Comparison of ENCODE assay signal across 12 cellular contexts in genomic region chr1:159187647-159188374, GRCh38. TPM values are rescaled to one million over a fixed set of nuclear protein-coding genes. Genes with fewer than 3 reads are reported as not detected.
A peak's percentile ranks its signal among the peaks of the same experiment; 100 is the strongest.
DNase-seq lines count a peak whose midpoint lies in the region; FAIRE-seq and TF ChIP-seq lines count a peak whose summit lies in the region.
"Had no signal": no experiment of that assay in that cellular context is flagged by ENCODE, and none has a peak within 500 bp of the region (broad histone marks: within the 10 kb centered on the region; RNA-seq: fewer than 3 reads in every experiment).

No MANE protein-coding gene starts in this region.

- H3K27me3 ChIP-seq in endothelial cell of umbilical vein (ENCODE audit: control insufficient read depth in 2 of 2, insufficient read depth in 2 of 2, low read length in 2 of 2) (peaks cover 31 to 39% of the 10 kb centered on the region in 2 experiments), muscle layer of colon (ENCODE audit: control insufficient read depth in 1 of 2, insufficient read depth in 2 of 2, low read length in 2 of 2) (peaks cover 0 to 18% of the 10 kb centered on the region in 2 donors), Caco-2 (replicated peaks; ENCODE audit: control insufficient read depth, insufficient read depth, low read length) (no peaks in the 10 kb centered on the region)
- H3K27me3 ChIP-seq: ascending aorta had no signal

- H3K27ac ChIP-seq in endothelial cell of umbilical vein (ENCODE audit: insufficient read depth, low read depth, low read length) = no peak overlapping the region
- no peak overlapping the region for H3K27ac ChIP-seq in muscle layer of colon (ENCODE audit: low read depth, low read length)
- H3K27ac ChIP-seq: ascending aorta had no signal

- H3K79me2 ChIP-seq in endothelial cell of umbilical vein (ENCODE audit: control insufficient read depth, insufficient read depth, low read length) = no peaks in the 10 kb centered on the region

- no peaks in the 10 kb centered on the region for H3K36me3 Mint-ChIP-seq in T-helper 1 cell treated with Interleukin-12 subunit alpha and Interleukin-12 subunit beta and Interleukin-4 antibody, amounts not matched to agents 30 μg/mL and 1 μg/mL, for 36 hours (ENCODE audit: low read depth)
- H3K36me3 Mint-ChIP-seq in type B pancreatic cell (no peaks in the 10 kb centered on the region), Caco-2 (ENCODE audit: insufficient read depth, unreplicated experiment) (no peaks in the 10 kb centered on the region)
- H3K36me3 Mint-ChIP-seq: activated CD4-positive, alpha-beta memory T cell treated with anti-CD3 and anti-CD28 coated beads for 36 hours had no signal

- peaks cover 47% of the 10 kb centered on the region for H3K27me3 Mint-ChIP-seq in T-helper 1 cell treated with Interleukin-12 subunit alpha and Interleukin-12 subunit beta and Interleukin-4 antibody, amounts not matched to agents 30 μg/mL and 1 μg/mL, for 36 hours (ENCODE audit: low read depth)
- H3K27me3 Mint-ChIP-seq in type B pancreatic cell (peaks cover 70% of the 10 kb centered on the region), Caco-2 (ENCODE audit: insufficient read depth, unreplicated experiment) (peaks cover 28% of the 10 kb centered on the region)

- no peaks in the 10 kb centered on the region for H3K9me3 ChIP-seq in endothelial cell of umbilical vein (replicated peaks; ENCODE audit: control insufficient read depth, insufficient read depth, low read length)
- H3K9me3 ChIP-seq in muscle layer of colon (ENCODE audit: low read length) = no peaks in the 10 kb centered on the region
- no peaks in the 10 kb centered on the region for H3K9me3 ChIP-seq in Caco-2
- H3K9me3 ChIP-seq: ascending aorta had no signal

- H3K9me3 Mint-ChIP-seq in T-helper 1 cell treated with Interleukin-12 subunit alpha and Interleukin-12 subunit beta and Interleukin-4 antibody, amounts not matched to agents 30 μg/mL and 1 μg/mL, for 36 hours = no peaks in the 10 kb centered on the region
- H3K9me3 Mint-ChIP-seq in type B pancreatic cell = no peaks in the 10 kb centered on the region
- no peaks in the 10 kb centered on the region for H3K9me3 Mint-ChIP-seq in Caco-2 (ENCODE audit: unreplicated experiment)
- H3K9me3 Mint-ChIP-seq: activated CD4-positive, alpha-beta memory T cell treated with anti-CD3 and anti-CD28 coated beads for 36 hours had no signal

- H3K4me1 ChIP-seq in endothelial cell of umbilical vein (ENCODE audit: control insufficient read depth, extremely low read depth, insufficient read depth, low read length) = no peaks in the 10 kb centered on the region
- no peaks in the 10 kb centered on the region for H3K4me1 ChIP-seq in muscle layer of colon (ENCODE audit: insufficient read depth, low read length)
- H3K4me1 ChIP-seq in Caco-2 = no peaks in the 10 kb centered on the region
- H3K4me1 ChIP-seq: ascending aorta had no signal

- POLR2A ChIA-PET in endothelial cell of umbilical vein (lab: Charles Lee) = no interaction called here
- POLR2A ChIA-PET in Caco-2 (lab: Charles Lee) = no interaction called here

- no TSS peak for BruUV-seq in endothelial cell of umbilical vein (replicated peaks; lab: Mats Ljungman, UMichigan)
- BruUV-seq in Caco-2 (replicated peaks; lab: Mats Ljungman, UMichigan) = no TSS peak

- no peaks in the 10 kb centered on the region for H4K20me1 ChIP-seq in endothelial cell of umbilical vein (replicated peaks; ENCODE audit: control insufficient read depth, extremely low read depth, insufficient read depth, low read length)

- H3K4me3 Mint-ChIP-seq in T-helper 1 cell treated with Interleukin-12 subunit alpha and Interleukin-12 subunit beta and Interleukin-4 antibody, amounts not matched to agents 30 μg/mL and 1 μg/mL, for 36 hours = peak overlapping the region; percentile 23
- H3K4me3 Mint-ChIP-seq in type B pancreatic cell (peak overlapping the region; percentile 84), Caco-2 (ENCODE audit: unreplicated experiment) (no peak overlapping the region)
- H3K4me3 Mint-ChIP-seq: activated CD4-positive, alpha-beta memory T cell treated with anti-CD3 and anti-CD28 coated beads for 36 hours had no signal

- peak; percentile 33 for FAIRE-seq in endothelial cell of umbilical vein (lab: Jason Lieb, UNC)

- no peak for TF ChIP-seq POLR2A in endothelial cell of umbilical vein (IDR thresholded peaks at IDR 0.05; ENCODE audit: low read depth, low read length)

- H3K9me1 ChIP-seq in endothelial cell of umbilical vein (replicated peaks; ENCODE audit: control insufficient read depth, extremely low read depth, insufficient read depth, low read length) = no peaks in the 10 kb centered on the region

- H3K4me3 ChIP-seq in endothelial cell of umbilical vein (replicated peaks in 1 of 3; ENCODE audit: insufficient read depth in 1 of 3, low read depth in 1 of 3, low read length in 3 of 3) (peak overlapping the region in 1 of 3 experiments; percentile 5), muscle layer of colon (ENCODE audit: low read depth in 1 of 2, low read length in 2 of 2) (peak overlapping the region; percentile 26 to 32), Caco-2 (ENCODE audit: low read depth, low read length) (no peak overlapping the region)

- no peaks in the 10 kb centered on the region for H3K36me3 ChIP-seq in endothelial cell of umbilical vein (ENCODE audit: control insufficient read depth in 2 of 2, extremely low read depth in 1 of 2, insufficient read depth in 2 of 2, low read length in 2 of 2)
- H3K36me3 ChIP-seq in muscle layer of colon (ENCODE audit: insufficient read depth, low read length) = no peaks in the 10 kb centered on the region
- no peaks in the 10 kb centered on the region for H3K36me3 ChIP-seq in Caco-2 (ENCODE audit: control insufficient read depth, insufficient read depth, low read length)
- H3K36me3 ChIP-seq: ascending aorta had no signal

- no peak overlapping the region for H3K27ac Mint-ChIP-seq in T-helper 1 cell treated with Interleukin-12 subunit alpha and Interleukin-12 subunit beta and Interleukin-4 antibody, amounts not matched to agents 30 μg/mL and 1 μg/mL, for 36 hours
- H3K27ac Mint-ChIP-seq in type B pancreatic cell (no peak overlapping the region), Caco-2 (ENCODE audit: unreplicated experiment) (no peak overlapping the region)
- H3K27ac Mint-ChIP-seq: activated CD4-positive, alpha-beta memory T cell treated with anti-CD3 and anti-CD28 coated beads for 36 hours had no signal

- H3K9ac ChIP-seq in endothelial cell of umbilical vein (replicated peaks; ENCODE audit: extremely low read depth, insufficient read depth, low read length) (no peak overlapping the region), muscle layer of colon (ENCODE audit: low read length) (no peak overlapping the region)

- TF ChIP-seq CTCF in endothelial cell of umbilical vein (IDR thresholded peaks at IDR 0.05; ENCODE audit: extremely low read depth in 1 of 2, insufficient read depth in 1 of 2, low read depth in 1 of 2, low read length in 2 of 2) (no peak), type B pancreatic cell (conservative IDR thresholded peaks at IDR 0.05) (no peak), Caco-2 (IDR thresholded peaks at IDR 0.05; ENCODE audit: insufficient read depth in 1 of 2, low read depth in 1 of 2, low read length in 1 of 2, severe bottlenecking in 1 of 2, unreplicated experiment in 1 of 2) (no peak)

- DNase-seq in T-helper 1 cell (no peak), endothelial cell of umbilical vein (ENCODE audit: low read depth, low spot score) (no peak), type B pancreatic cell (ENCODE audit: extremely low spot score, unreplicated experiment) (no peak), NCI-H1417 treated with DMSO at 0.1 percent for 48 hours (lab: John Stamatoyannopoulos, UW) (no peak), Caco-2 (no peak)
- DNase-seq in stimulated activated CD4-positive, alpha-beta T cell treated with anti-CD3 and anti-CD28 coated beads, Interleukin-2, amount 100 ng/mL, for 24 hours = no peak
- DNase-seq: NCI-H1092 treated with DMSO at 0.1 percent for 48 hours, occipital lobe had no signal

- H3K4me1 Mint-ChIP-seq in T-helper 1 cell treated with Interleukin-12 subunit alpha and Interleukin-12 subunit beta and Interleukin-4 antibody, amounts not matched to agents 30 μg/mL and 1 μg/mL, for 36 hours (ENCODE audit: low read depth) = peaks cover 2% of the 10 kb centered on the region
- H3K4me1 Mint-ChIP-seq in type B pancreatic cell (ENCODE audit: unreplicated experiment) (peaks cover 10% of the 10 kb centered on the region), Caco-2 (ENCODE audit: low read depth, unreplicated experiment) (no peaks in the 10 kb centered on the region)

- intact Hi-C loops in endothelial cell of umbilical vein (cut with micrococcal nuclease) = loop anchor here (2.0 kb wide), 1 partner anchor 27 kb away; no protein-coding TSS in a partner anchor
- intact Hi-C loops in Caco-2 (cut with micrococcal nuclease; ENCODE audit: unreplicated experiment) = no loop called here

- dilution Hi-C loops in endothelial cell of umbilical vein (cut with MboI; ENCODE audit: extremely low pct_ligation_motif_present, low sequenced_read_pairs) = no loop called here

- H2AFZ ChIP-seq in endothelial cell of umbilical vein (ENCODE audit: low read depth, low read length) = no peak overlapping the region

- CTCF ChIA-PET in endothelial cell of umbilical vein (lab: Charles Lee) (interaction anchor here (0.9 to 1.4 kb wide), 8 partner anchors 9 to 55 kb away, joined by 4 to 18 read pairs (median 6); no protein-coding TSS in a partner anchor), Caco-2 (lab: Charles Lee) (interaction anchor here (0.5 to 0.6 kb wide), 2 partner anchors 9 to 20 kb away, joined by 3 read pairs; no protein-coding TSS in a partner anchor)

- no peak overlapping the region for H3K4me2 ChIP-seq in endothelial cell of umbilical vein (ENCODE audit: insufficient read depth, low read length)

RNA-seq across cellular contexts. Expression of gene CADM3, which starts 16.4 kb away (rescaled TPM):
- total RNA-seq in endothelial cell of umbilical vein = 2.7 and 4.1 TPM in 2 replicates
- polyA plus RNA-seq in endothelial cell of umbilical vein = 6.0 and 6.9 TPM in 2 replicates
- polyA plus RNA-seq in endothelial cell of umbilical vein (2011; cell fraction: cytosol; rRNA removed) = 8.2 and 11.1 TPM in 2 replicates
- polyA plus RNA-seq in endothelial cell of umbilical vein (2011; cell fraction: nucleus; rRNA removed) = 6.8 and 9.4 TPM in 2 replicates
- polyA plus RNA-seq in endothelial cell of umbilical vein (2012) = 5.6 and 7.1 TPM in 2 replicates
- polyA minus RNA-seq in endothelial cell of umbilical vein = 3.1 and 6.6 TPM in 2 replicates
- polyA minus RNA-seq in endothelial cell of umbilical vein (2011; cell fraction: cytosol; rRNA and poly(A)+ RNA removed) = not detected
- polyA minus RNA-seq in endothelial cell of umbilical vein (2011; cell fraction: nucleus; rRNA and poly(A)+ RNA removed) = 1.2 and 2.5 TPM in 2 replicates
- 3.4 and 5.8 TPM in 2 replicates for total RNA-seq in type B pancreatic cell (ENCODE audit: low replicate concordance)
- not detected in 2 replicates for total RNA-seq in Caco-2 (2022)
- total RNA-seq: activated CD4-positive, alpha-beta memory T cell treated with anti-CD3 and anti-CD28 coated beads for 36 hours had no signal

RNA-seq across cellular contexts. Expression of gene ACKR1, which starts 16.9 kb away (rescaled TPM):
- 0.15 and 0.85 TPM in 2 replicates for total RNA-seq in endothelial cell of umbilical vein
- 1.3 and 1.4 TPM in 2 replicates for polyA plus RNA-seq in endothelial cell of umbilical vein
- polyA plus RNA-seq in endothelial cell of umbilical vein (2011; cell fraction: cytosol; rRNA removed) = 0.93 and 1.0 TPM in 2 replicates
- polyA plus RNA-seq in endothelial cell of umbilical vein (2011; cell fraction: nucleus; rRNA removed) = 4.1 and 5.0 TPM in 2 replicates
- 0.52 and 0.82 TPM in 2 replicates for polyA plus RNA-seq in endothelial cell of umbilical vein (2012)
- 0.51 and 1.4 TPM in 2 replicates for polyA minus RNA-seq in endothelial cell of umbilical vein
- polyA minus RNA-seq in endothelial cell of umbilical vein (2011; cell fraction: cytosol; rRNA and poly(A)+ RNA removed) = not detected
- polyA minus RNA-seq in endothelial cell of umbilical vein (2011; cell fraction: nucleus; rRNA and poly(A)+ RNA removed) = 0.43 and 1.8 TPM in 2 replicates
- total RNA-seq in type B pancreatic cell (ENCODE audit: low replicate concordance) = 0.17 and 0.63 TPM in 2 replicates
- not detected in 2 replicates for total RNA-seq in Caco-2 (2022)
- total RNA-seq: activated CD4-positive, alpha-beta memory T cell treated with anti-CD3 and anti-CD28 coated beads for 36 hours had no signal
